In genomic region chr4:169070895-169071218, GRCh38 we compare ENCODE assay signal across 10 cellular contexts.
DNase-seq lines count a peak whose midpoint lies in the region; ATAC-seq and TF ChIP-seq lines count a peak whose summit lies in the region.
"Had no signal": no experiment of that assay in that cellular context is flagged by ENCODE, and none has a peak within 500 bp of the region (broad histone marks: within the 10 kb centered on the region; RNA-seq: fewer than 3 reads in every experiment).

No MANE protein-coding gene starts in this region.

- no peaks in the 10 kb centered on the region for H3K79me2 ChIP-seq in osteoblast (ENCODE audit: insufficient read depth, low read length)

- peaks cover 35% of the 10 kb centered on the region for H3K4me1 ChIP-seq in osteoblast (ENCODE audit: insufficient read depth, low read length)

- no peaks in the 10 kb centered on the region for H4K20me1 ChIP-seq in osteoblast (ENCODE audit: insufficient read depth, low read length)

- ATAC-seq in GM18873 (IDR thresholded peaks at IDR 0.05; ENCODE audit: low FRiP score, unreplicated experiment) (no peak), GM18498 (IDR thresholded peaks at IDR 0.05; ENCODE audit: unreplicated experiment) (no peak)

- no peak for TF ChIP-seq CTCF in choroid plexus epithelial cell (conservative IDR thresholded peaks at IDR 0.05; ENCODE audit: low read depth, low read length)
- TF ChIP-seq CTCF in osteoblast (IDR thresholded peaks at IDR 0.05; ENCODE audit: extremely low read depth, low read depth, low read length): no peak

- no peaks in the 10 kb centered on the region for H3K27me3 ChIP-seq in osteoblast (ENCODE audit: insufficient read depth, low read length)
- H3K27me3 ChIP-seq in H7 (ENCODE audit: control insufficient read depth, insufficient read depth, low read length): no peaks in the 10 kb centered on the region

- peak overlapping the region; percentile 39 for H3K4me2 ChIP-seq in osteoblast (ENCODE audit: insufficient read depth, low read length)

- no peak overlapping the region for H2AFZ ChIP-seq in osteoblast (ENCODE audit: low read length)

- H3K4me3 ChIP-seq in choroid plexus epithelial cell (ENCODE audit: low read depth, low read length) (no peak overlapping the region), osteoblast (ENCODE audit: insufficient read depth, low read length) (peak overlapping the region; percentile 7), H7 (ENCODE audit: insufficient read depth, low read depth, low read length) (no peak overlapping the region)

- DNase-seq in H4 (ENCODE audit: low spot score): peak; percentile 76
- peak; percentile 63 for DNase-seq in NCI-H345 (lab: John Stamatoyannopoulos, UW)
- DNase-seq in choroid plexus epithelial cell (ENCODE audit: low read depth): peak; percentile 36
- DNase-seq in osteoblast (ENCODE audit: insufficient read length, low spot score, missing footprints): no peak
- no peak for DNase-seq in H7
- DNase-seq in activated naive CD4-positive, alpha-beta T cell treated with anti-CD3 and anti-CD28 coated beads, Interleukin-2, amount 50 U/mL, for 16 hours: no peak
- DNase-seq: stimulated activated CD4-positive, alpha-beta T cell treated with anti-CD3 and anti-CD28 coated beads, Interleukin-15, amount 100 ng/mL, for 24 hours had no signal

- no peaks in the 10 kb centered on the region for H3K9me3 ChIP-seq in osteoblast (ENCODE audit: low read depth, low read length)

- H3K27ac ChIP-seq in osteoblast (ENCODE audit: low read depth, low read length): peak overlapping the region; percentile 87
- H3K27ac ChIP-seq: HL-60 had no signal

- H3K36me3 ChIP-seq in osteoblast (ENCODE audit: insufficient read depth, low read length) (no peaks in the 10 kb centered on the region), H7 (replicated peaks; ENCODE audit: control insufficient read depth, insufficient read depth, low read length) (no peaks in the 10 kb centered on the region)

Comparison
In these comparisons a context has a peak if more than half of its experiments do, and no peak if none do; other contexts are left out.
1. DNase-seq: peak in H4 (single experiment), NCI-H345 (single experiment) and choroid plexus epithelial cell (single experiment); none in osteoblast (single experiment), H7 (single experiment) and activated naive CD4-positive, alpha-beta T cell treated with anti-CD3 and anti-CD28 coated beads, Interleukin-2, amount 50 U/mL, for 16 hours (single experiment).